In genomic region chr17:11807606-11808005, GRCh38 we compare ENCODE assay signal across 38 cellular contexts.
"Had no signal": no experiment of that assay in that cellular context is flagged by ENCODE, and none has a peak within 500 bp of the region (broad histone marks: within the 10 kb centered on the region; RNA-seq: fewer than 3 reads in every experiment).

No MANE protein-coding gene starts in this region.

- H3K9me3 ChIP-seq: Peyer's patch, SJSA1 had no signal

- DNase-seq: activated CD4-positive, alpha-beta memory T cell treated with anti-CD3 and anti-CD28 coated beads, Interleukin-2, amount 10 ng/mL, durations not matched to agents 7 days and 5 days; activated CD4-positive, alpha-beta T cell treated with anti-CD3 and anti-CD28 coated beads for 1 hour; activated CD4-positive, alpha-beta T cell treated with anti-CD3 and anti-CD28 coated beads for 48 hours; activated CD4-positive, CD25-positive, alpha-beta regulatory T cell; activated CD8-positive, alpha-beta memory T cell treated with anti-CD3 and anti-CD28 coated beads for 24 hours; activated CD8-positive, alpha-beta memory T cell treated with anti-CD3 and anti-CD28 coated beads, Interleukin-2, amount 10 ng/mL, durations not matched to agents 7 days and 5 days; activated CD8-positive, alpha-beta memory T cell treated with anti-CD3 and anti-CD28 coated beads, Interleukin-2, amount 50 U/mL, for 48 hours; activated effector memory CD4-positive, alpha-beta T cell treated with anti-CD3 and anti-CD28 coated beads, Interleukin-2, amount 50 U/mL, for 16 hours; activated naive CD4-positive, alpha-beta T cell; activated naive CD4-positive, alpha-beta T cell treated with anti-CD3 and anti-CD28 coated beads, Interleukin-2, amount 50 U/mL, for 16 hours; activated naive CD8-positive, alpha-beta T cell treated with anti-CD3 and anti-CD28 coated beads for 36 hours; activated T-cell treated with anti-CD3 and anti-CD28 coated beads, Interleukin-2, amount 50 U/mL, for 48 hours; amniotic stem cell; aorta; brain microvascular endothelial cell; Kasumi-1; KG1; MM.1S; MV-4-11; NCI-H1092; NCI-H1436 treated with DMSO at 0.1 percent for 48 hours; NCI-H1694 treated with DMSO at 0.1 percent for 48 hours; NCI-H2029 treated with DMSO at 0.1 percent for 48 hours; NCI-H2171 treated with DMSO at 0.1 percent for 48 hours; NCI-H2227 treated with DMSO at 0.1 percent for 48 hours; NCI-H446 treated with DMSO at 0.1 percent for 48 hours; NCI-H524; NCI-H69; NCI-H82; NK-92 treated with Interleukin-12 subunit alpha and Interleukin-12 subunit beta, amount 100 ng/mL, for 24 hours; PC-3; Peyer's patch; RPMI8226; SHP77 treated with DMSO at 0.1 percent for 48 hours; T1000; WERI-Rb-1 had no signal

- H3K4me1 ChIP-seq: Peyer's patch, SJSA1 had no signal

- H3K36me3 ChIP-seq: brain microvascular endothelial cell, Peyer's patch, SJSA1, WERI-Rb-1 had no signal

- H3K4me3 ChIP-seq: Peyer's patch, SJSA1 had no signal

- ATAC-seq: activated CD8-positive, alpha-beta memory T cell treated with anti-CD3 and anti-CD28 coated beads, Interleukin-2, amount 10 ng/mL, durations not matched to agents 7 days and 5 days; activated T-helper 17 cell treated with anti-CD3 and anti-CD28 coated beads, Interleukin-2, amount 50 U/mL, for 72 hours; PC-3 had no signal

- H3K27ac ChIP-seq: brain microvascular endothelial cell, Peyer's patch, SJSA1, WERI-Rb-1 had no signal

- H3K27me3 ChIP-seq: brain microvascular endothelial cell, Peyer's patch, SJSA1 had no signal
